Comparison of ENCODE assay signal across 9 cellular contexts in the genomic region with DNA sequence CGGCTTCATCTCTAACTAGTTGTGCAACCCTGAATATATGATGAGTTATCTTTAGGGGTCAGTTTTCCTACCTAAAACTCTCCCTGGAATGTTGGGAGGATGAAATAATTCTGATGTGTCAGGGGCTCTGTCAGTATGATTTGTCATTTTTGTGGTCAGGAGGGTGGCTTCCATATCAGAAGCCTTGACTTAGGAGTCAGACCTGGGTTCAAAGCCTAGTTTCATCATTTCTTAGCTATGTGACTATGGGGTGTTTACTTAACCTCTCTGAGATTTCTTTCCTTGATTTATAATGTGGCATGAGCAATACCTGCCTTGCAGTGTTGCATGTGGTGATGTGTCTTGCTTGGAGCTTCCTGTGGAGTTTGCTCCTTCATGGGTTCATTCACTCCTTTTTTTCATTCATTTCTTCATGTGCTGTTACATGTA.
DNase-seq lines count a peak whose midpoint lies in the region; TF ChIP-seq lines count a peak whose summit lies in the region.
"Had no signal": no experiment of that assay in that cellular context is flagged by ENCODE, and none has a peak within 500 bp of the region (broad histone marks: within the 10 kb centered on the region; RNA-seq: fewer than 3 reads in every experiment).

No MANE protein-coding gene starts in this region.

- peaks cover 68% of the 10 kb centered on the region for H3K4me1 Mint-ChIP-seq in T-helper 2 cell treated with Interferon-gamma antibody and Interleukin-4, amounts not matched to agents 5 μg/mL and 100 μg/mL, for 36 hours (ENCODE audit: low read depth)

- TF ChIP-seq CTCF in fibroblast of villous mesenchyme (IDR thresholded peaks at IDR 0.05; ENCODE audit: insufficient read depth, low read depth, low read length) (no peak), stomach (IDR thresholded peaks at IDR 0.05) (no peak)

- H3K36me3 ChIP-seq in stomach (no peaks in the 10 kb centered on the region), H7 (replicated peaks; ENCODE audit: control insufficient read depth, insufficient read depth, low read length) (no peaks in the 10 kb centered on the region)

- H3K27me3 ChIP-seq in stomach (no peaks in the 10 kb centered on the region), H7 (ENCODE audit: control insufficient read depth, insufficient read depth, low read length) (no peaks in the 10 kb centered on the region)

- TF ChIP-seq EP300 in stomach (IDR thresholded peaks at IDR 0.05) = no peak

- H3K27ac Mint-ChIP-seq in T-helper 2 cell treated with Interferon-gamma antibody and Interleukin-4, amounts not matched to agents 5 μg/mL and 100 μg/mL, for 36 hours = peak overlapping the region; percentile 90

- peaks cover 48% of the 10 kb centered on the region for H3K36me3 Mint-ChIP-seq in T-helper 2 cell treated with Interferon-gamma antibody and Interleukin-4, amounts not matched to agents 5 μg/mL and 100 μg/mL, for 36 hours (ENCODE audit: low read depth)

- H3K27me3 Mint-ChIP-seq in T-helper 2 cell treated with Interferon-gamma antibody and Interleukin-4, amounts not matched to agents 5 μg/mL and 100 μg/mL, for 36 hours (ENCODE audit: low read depth) = no peaks in the 10 kb centered on the region

- peaks cover 21 to 77% (median 35%) of the 10 kb centered on the region in 4 donors for H3K4me1 ChIP-seq in stomach

- H3K4me3 ChIP-seq in fibroblast of villous mesenchyme (ENCODE audit: low read depth, low read length) = no peak overlapping the region
- H3K4me3 ChIP-seq in stomach = no peak overlapping the region
- H3K4me3 ChIP-seq in H7 (ENCODE audit: insufficient read depth, low read depth, low read length) = no peak overlapping the region

- intact Hi-C loops in stomach (cut with DNase I; ENCODE audit: low total_unique reads) = no loop called here

- peak overlapping the region; percentile 65 for H3K4me3 Mint-ChIP-seq in T-helper 2 cell treated with Interferon-gamma antibody and Interleukin-4, amounts not matched to agents 5 μg/mL and 100 μg/mL, for 36 hours

- DNase-seq in T-helper 2 cell treated with Interferon-gamma antibody and Interleukin-4, amounts not matched to agents 5 μg/mL and 100 μg/mL, for 36 hours (ENCODE audit: low spot score) = no peak
- DNase-seq in T-helper 2 cell (no peak), SW480 (ENCODE audit: low spot score) (peak; percentile 25), fibroblast of villous mesenchyme (ENCODE audit: low read depth) (peak; percentile 50), stomach (no peak), H7 (no peak), SKM-1 (lab: John Stamatoyannopoulos, UW; ENCODE audit: unreplicated experiment) (no peak)
- no peak for DNase-seq in stimulated activated CD4-positive, alpha-beta T cell treated with anti-CD3 and anti-CD28 coated beads, Interleukin-4, amount 100 ng/mL, for 24 hours
- DNase-seq: NCI-H1694 had no signal

- no peak for TF ChIP-seq POLR2A in stomach (IDR thresholded peaks at IDR 0.05)

- no peaks in the 10 kb centered on the region for H3K9me3 Mint-ChIP-seq in T-helper 2 cell treated with Interferon-gamma antibody and Interleukin-4, amounts not matched to agents 5 μg/mL and 100 μg/mL, for 36 hours

- WGBS in stomach, 5 donors = 87 to 100% (median 97%) methylated on average over 1 of the region's 1 CpG

- H3K27ac ChIP-seq in stomach = peak overlapping the region; percentile 42 to 79 (median 71)

- no peaks in the 10 kb centered on the region for H3K9me3 ChIP-seq in stomach

Comparison
In these comparisons a context has a peak if more than half of its experiments do, and no peak if none do; other contexts are left out.
1. DNase-seq: peak in SW480 (single experiment) and fibroblast of villous mesenchyme (single experiment); none in T-helper 2 cell treated with Interferon-gamma antibody and Interleukin-4, amounts not matched to agents 5 μg/mL and 100 μg/mL, for 36 hours (single experiment), T-helper 2 cell (0 of 5), stomach (single experiment), stimulated activated CD4-positive, alpha-beta T cell treated with anti-CD3 and anti-CD28 coated beads, Interleukin-4, amount 100 ng/mL, for 24 hours (single experiment), H7 (single experiment) and SKM-1 (single experiment).